In the genomic region with DNA sequence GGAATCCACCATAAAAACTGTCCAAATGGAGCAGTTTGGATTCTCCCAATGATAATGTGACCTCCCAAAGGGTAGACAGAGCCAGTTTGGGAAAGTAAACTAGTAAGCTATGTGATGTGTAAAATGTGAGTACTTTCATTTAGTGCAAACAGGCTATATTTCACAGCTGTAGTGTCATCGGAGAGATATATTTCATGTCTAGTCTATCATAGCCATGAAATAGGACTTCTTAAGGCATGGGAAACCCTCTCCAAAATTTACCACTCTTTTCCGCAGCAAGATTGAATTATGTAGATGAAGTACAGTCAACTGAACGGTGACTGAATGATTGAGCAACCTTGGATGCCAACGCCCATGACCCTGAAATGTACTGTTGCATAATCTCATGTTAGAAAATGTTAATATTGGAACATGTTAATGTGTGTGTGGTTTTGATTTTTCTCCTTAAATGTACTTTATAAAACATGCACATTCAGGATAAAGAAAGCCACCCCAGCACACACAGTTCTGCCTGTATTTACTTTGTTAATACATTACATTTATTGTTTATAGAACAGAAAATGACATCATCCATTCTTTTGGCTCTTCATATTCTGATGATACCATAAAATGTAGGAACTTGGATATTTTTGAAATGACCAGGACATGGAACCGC, we compare ENCODE assay signal across 1 cellular context.
TF ChIP-seq lines count a peak whose summit lies in the region.

No MANE protein-coding gene starts in this region.

TF ChIP-seq in HepG2, 621 proteins besides CTCF, POLR2A, EP300 and RAD21 (continued from another document and continues in another):
- TF ChIP-seq, protein P1, sequence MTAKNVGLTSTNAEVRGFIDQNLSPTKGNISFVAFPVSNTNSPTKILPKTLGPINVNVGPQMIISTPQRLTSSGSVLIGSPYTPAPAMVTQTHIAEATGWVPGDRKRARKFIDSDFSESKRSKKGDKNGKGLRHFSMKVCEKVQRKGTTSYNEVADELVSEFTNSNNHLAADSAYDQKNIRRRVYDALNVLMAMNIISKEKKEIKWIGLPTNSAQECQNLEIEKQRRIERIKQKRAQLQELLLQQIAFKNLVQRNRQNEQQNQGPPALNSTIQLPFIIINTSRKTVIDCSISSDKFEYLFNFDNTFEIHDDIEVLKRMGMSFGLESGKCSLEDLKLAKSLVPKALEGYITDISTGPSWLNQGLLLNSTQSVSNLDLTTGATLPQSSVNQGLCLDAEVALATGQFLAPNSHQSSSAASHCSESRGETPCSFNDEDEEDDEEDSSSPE (CRISPR knock-in tag; IDR thresholded peaks at IDR 0.05), result no peak
- TF ChIP-seq CREB1 (IDR thresholded peaks at IDR 0.05), result no peak
- TF ChIP-seq CREB1 (CRISPR knock-in tag; IDR thresholded peaks at IDR 0.05), result no peak; the same call in 1 of the 2 replicates
- no peak for TF ChIP-seq ZNF121 (CRISPR knock-in tag; IDR thresholded peaks at IDR 0.05)
- TF ChIP-seq, protein P2, sequence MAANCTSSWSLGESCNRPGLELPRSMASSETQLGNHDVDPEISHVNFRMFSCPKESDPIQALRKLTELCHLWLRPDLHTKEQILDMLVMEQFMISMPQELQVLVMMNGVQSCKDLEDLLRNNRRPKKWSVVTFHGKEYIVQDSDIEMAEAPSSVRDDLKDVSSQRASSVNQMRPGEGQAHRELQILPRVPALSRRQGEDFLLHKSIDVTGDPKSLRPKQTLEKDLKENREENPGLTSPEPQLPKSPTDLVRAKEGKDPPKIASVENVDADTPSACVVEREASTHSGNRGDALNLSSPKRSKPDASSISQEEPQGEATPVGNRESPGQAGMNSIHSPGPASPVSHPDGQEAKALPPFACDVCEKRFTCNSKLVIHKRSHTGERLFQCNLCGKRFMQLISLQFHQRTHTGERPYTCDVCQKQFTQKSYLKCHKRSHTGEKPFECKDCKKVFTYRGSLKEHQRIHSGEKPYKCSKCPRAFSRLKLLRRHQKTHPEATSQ (CRISPR knock-in tag; IDR thresholded peaks at IDR 0.05; ENCODE audit: borderline replicate concordance), result no peak
- TF ChIP-seq ZNF709 (CRISPR knock-in tag; IDR thresholded peaks at IDR 0.05), result no peak
- TF ChIP-seq ZBTB8A (CRISPR knock-in tag; IDR thresholded peaks at IDR 0.05; ENCODE audit: borderline replicate concordance, low read depth), result no peak
- TF ChIP-seq POLR2AphosphoS5 (IDR thresholded peaks at IDR 0.05; ENCODE audit: low read depth, low read length), result no peak
- TF ChIP-seq FOSL2 (CRISPR knock-in tag; IDR thresholded peaks at IDR 0.05), result peak; percentile 80
- no peak for TF ChIP-seq ZNF343 (CRISPR knock-in tag; IDR thresholded peaks at IDR 0.05)
- TF ChIP-seq TRIM24 (CRISPR knock-in tag; IDR thresholded peaks at IDR 0.05), result no peak
- TF ChIP-seq, protein P3, sequence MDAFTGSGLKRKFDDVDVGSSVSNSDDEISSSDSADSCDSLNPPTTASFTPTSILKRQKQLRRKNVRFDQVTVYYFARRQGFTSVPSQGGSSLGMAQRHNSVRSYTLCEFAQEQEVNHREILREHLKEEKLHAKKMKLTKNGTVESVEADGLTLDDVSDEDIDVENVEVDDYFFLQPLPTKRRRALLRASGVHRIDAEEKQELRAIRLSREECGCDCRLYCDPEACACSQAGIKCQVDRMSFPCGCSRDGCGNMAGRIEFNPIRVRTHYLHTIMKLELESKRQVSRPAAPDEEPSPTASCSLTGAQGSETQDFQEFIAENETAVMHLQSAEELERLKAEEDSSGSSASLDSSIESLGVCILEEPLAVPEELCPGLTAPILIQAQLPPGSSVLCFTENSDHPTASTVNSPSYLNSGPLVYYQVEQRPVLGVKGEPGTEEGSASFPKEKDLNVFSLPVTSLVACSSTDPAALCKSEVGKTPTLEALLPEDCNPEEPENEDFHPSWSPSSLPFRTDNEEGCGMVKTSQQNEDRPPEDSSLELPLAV (CRISPR knock-in tag; conservative IDR thresholded peaks at IDR 0.05; ENCODE audit: low read depth), result no peak
- TF ChIP-seq, protein P4, sequence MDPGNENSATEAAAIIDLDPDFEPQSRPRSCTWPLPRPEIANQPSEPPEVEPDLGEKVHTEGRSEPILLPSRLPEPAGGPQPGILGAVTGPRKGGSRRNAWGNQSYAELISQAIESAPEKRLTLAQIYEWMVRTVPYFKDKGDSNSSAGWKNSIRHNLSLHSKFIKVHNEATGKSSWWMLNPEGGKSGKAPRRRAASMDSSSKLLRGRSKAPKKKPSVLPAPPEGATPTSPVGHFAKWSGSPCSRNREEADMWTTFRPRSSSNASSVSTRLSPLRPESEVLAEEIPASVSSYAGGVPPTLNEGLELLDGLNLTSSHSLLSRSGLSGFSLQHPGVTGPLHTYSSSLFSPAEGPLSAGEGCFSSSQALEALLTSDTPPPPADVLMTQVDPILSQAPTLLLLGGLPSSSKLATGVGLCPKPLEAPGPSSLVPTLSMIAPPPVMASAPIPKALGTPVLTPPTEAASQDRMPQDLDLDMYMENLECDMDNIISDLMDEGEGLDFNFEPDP (CRISPR knock-in tag; conservative IDR thresholded peaks at IDR 0.05), result no peak
- TF ChIP-seq HNF4A (CRISPR knock-in tag; IDR thresholded peaks at IDR 0.05), result peak; percentile 43
- TF ChIP-seq ZNF234 (CRISPR knock-in tag; conservative IDR thresholded peaks at IDR 0.05), result no peak
- no peak for TF ChIP-seq PITX1 (CRISPR knock-in tag; IDR thresholded peaks at IDR 0.05)
- TF ChIP-seq ZNF101 (CRISPR knock-in tag; IDR thresholded peaks at IDR 0.05; ENCODE audit: borderline replicate concordance, low read depth), result no peak
- TF ChIP-seq, protein P5, sequence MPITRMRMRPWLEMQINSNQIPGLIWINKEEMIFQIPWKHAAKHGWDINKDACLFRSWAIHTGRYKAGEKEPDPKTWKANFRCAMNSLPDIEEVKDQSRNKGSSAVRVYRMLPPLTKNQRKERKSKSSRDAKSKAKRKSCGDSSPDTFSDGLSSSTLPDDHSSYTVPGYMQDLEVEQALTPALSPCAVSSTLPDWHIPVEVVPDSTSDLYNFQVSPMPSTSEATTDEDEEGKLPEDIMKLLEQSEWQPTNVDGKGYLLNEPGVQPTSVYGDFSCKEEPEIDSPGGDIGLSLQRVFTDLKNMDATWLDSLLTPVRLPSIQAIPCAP (CRISPR knock-in tag; IDR thresholded peaks at IDR 0.05; ENCODE audit: low read depth), result no peak
- TF ChIP-seq, protein P6, sequence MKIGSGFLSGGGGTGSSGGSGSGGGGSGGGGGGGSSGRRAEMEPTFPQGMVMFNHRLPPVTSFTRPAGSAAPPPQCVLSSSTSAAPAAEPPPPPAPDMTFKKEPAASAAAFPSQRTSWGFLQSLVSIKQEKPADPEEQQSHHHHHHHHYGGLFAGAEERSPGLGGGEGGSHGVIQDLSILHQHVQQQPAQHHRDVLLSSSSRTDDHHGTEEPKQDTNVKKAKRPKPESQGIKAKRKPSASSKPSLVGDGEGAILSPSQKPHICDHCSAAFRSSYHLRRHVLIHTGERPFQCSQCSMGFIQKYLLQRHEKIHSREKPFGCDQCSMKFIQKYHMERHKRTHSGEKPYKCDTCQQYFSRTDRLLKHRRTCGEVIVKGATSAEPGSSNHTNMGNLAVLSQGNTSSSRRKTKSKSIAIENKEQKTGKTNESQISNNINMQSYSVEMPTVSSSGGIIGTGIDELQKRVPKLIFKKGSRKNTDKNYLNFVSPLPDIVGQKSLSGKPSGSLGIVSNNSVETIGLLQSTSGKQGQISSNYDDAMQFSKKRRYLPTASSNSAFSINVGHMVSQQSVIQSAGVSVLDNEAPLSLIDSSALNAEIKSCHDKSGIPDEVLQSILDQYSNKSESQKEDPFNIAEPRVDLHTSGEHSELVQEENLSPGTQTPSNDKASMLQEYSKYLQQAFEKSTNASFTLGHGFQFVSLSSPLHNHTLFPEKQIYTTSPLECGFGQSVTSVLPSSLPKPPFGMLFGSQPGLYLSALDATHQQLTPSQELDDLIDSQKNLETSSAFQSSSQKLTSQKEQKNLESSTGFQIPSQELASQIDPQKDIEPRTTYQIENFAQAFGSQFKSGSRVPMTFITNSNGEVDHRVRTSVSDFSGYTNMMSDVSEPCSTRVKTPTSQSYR (CRISPR knock-in tag; IDR thresholded peaks at IDR 0.05; ENCODE audit: borderline replicate concordance), result no peak
- TF ChIP-seq, protein P7, sequence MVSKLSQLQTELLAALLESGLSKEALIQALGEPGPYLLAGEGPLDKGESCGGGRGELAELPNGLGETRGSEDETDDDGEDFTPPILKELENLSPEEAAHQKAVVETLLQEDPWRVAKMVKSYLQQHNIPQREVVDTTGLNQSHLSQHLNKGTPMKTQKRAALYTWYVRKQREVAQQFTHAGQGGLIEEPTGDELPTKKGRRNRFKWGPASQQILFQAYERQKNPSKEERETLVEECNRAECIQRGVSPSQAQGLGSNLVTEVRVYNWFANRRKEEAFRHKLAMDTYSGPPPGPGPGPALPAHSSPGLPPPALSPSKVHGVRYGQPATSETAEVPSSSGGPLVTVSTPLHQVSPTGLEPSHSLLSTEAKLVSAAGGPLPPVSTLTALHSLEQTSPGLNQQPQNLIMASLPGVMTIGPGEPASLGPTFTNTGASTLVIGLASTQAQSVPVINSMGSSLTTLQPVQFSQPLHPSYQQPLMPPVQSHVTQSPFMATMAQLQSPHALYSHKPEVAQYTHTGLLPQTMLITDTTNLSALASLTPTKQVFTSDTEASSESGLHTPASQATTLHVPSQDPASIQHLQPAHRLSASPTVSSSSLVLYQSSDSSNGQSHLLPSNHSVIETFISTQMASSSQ (IDR thresholded peaks at IDR 0.05; ENCODE audit: low read depth), result no peak
- TF ChIP-seq, protein P7 (CRISPR knock-in tag; IDR thresholded peaks at IDR 0.05; ENCODE audit: borderline replicate concordance), result 0 out of 2 replicates have a peak, but pooled peaks have one; percentile 46
- TF ChIP-seq ZNF160 (CRISPR knock-in tag; IDR thresholded peaks at IDR 0.05), result no peak
- no peak; the same call in 1 of the 2 replicates for TF ChIP-seq ISL2 (CRISPR knock-in tag; IDR thresholded peaks at IDR 0.05)
- TF ChIP-seq ZMYM2 (CRISPR knock-in tag; IDR thresholded peaks at IDR 0.05), result no peak
- no peak for TF ChIP-seq RBM22 (optimal IDR thresholded peaks at IDR 0.05; ENCODE audit: low read length)
- TF ChIP-seq ZNF598 (CRISPR knock-in tag; IDR thresholded peaks at IDR 0.05; ENCODE audit: borderline replicate concordance), result no peak
- TF ChIP-seq, protein P8, sequence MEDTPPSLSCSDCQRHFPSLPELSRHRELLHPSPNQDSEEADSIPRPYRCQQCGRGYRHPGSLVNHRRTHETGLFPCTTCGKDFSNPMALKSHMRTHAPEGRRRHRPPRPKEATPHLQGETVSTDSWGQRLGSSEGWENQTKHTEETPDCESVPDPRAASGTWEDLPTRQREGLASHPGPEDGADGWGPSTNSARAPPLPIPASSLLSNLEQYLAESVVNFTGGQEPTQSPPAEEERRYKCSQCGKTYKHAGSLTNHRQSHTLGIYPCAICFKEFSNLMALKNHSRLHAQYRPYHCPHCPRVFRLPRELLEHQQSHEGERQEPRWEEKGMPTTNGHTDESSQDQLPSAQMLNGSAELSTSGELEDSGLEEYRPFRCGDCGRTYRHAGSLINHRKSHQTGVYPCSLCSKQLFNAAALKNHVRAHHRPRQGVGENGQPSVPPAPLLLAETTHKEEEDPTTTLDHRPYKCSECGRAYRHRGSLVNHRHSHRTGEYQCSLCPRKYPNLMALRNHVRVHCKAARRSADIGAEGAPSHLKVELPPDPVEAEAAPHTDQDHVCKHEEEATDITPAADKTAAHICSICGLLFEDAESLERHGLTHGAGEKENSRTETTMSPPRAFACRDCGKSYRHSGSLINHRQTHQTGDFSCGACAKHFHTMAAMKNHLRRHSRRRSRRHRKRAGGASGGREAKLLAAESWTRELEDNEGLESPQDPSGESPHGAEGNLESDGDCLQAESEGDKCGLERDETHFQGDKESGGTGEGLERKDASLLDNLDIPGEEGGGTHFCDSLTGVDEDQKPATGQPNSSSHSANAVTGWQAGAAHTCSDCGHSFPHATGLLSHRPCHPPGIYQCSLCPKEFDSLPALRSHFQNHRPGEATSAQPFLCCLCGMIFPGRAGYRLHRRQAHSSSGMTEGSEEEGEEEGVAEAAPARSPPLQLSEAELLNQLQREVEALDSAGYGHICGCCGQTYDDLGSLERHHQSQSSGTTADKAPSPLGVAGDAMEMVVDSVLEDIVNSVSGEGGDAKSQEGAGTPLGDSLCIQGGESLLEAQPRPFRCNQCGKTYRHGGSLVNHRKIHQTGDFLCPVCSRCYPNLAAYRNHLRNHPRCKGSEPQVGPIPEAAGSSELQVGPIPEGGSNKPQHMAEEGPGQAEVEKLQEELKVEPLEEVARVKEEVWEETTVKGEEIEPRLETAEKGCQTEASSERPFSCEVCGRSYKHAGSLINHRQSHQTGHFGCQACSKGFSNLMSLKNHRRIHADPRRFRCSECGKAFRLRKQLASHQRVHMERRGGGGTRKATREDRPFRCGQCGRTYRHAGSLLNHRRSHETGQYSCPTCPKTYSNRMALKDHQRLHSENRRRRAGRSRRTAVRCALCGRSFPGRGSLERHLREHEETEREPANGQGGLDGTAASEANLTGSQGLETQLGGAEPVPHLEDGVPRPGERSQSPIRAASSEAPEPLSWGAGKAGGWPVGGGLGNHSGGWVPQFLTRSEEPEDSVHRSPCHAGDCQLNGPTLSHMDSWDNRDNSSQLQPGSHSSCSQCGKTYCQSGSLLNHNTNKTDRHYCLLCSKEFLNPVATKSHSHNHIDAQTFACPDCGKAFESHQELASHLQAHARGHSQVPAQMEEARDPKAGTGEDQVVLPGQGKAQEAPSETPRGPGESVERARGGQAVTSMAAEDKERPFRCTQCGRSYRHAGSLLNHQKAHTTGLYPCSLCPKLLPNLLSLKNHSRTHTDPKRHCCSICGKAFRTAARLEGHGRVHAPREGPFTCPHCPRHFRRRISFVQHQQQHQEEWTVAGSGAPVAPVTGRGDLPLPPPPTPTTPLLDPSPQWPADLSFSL (CRISPR knock-in tag; IDR thresholded peaks at IDR 0.05), result no peak
- no peak for TF ChIP-seq KDM1A (CRISPR knock-in tag; IDR thresholded peaks at IDR 0.05)
- TF ChIP-seq SOX6 (IDR thresholded peaks at IDR 0.05), result no peak
- TF ChIP-seq SOX6 (CRISPR knock-in tag; IDR thresholded peaks at IDR 0.05), result peak; percentile 65; the same call in 1 of the 2 replicates
- no peak for TF ChIP-seq NCOR1 (IDR thresholded peaks at IDR 0.05; ENCODE audit: borderline replicate concordance, low read length)
- no peak for TF ChIP-seq ATF1 (CRISPR knock-in tag; IDR thresholded peaks at IDR 0.05)
- no peak for TF ChIP-seq MYC (CRISPR knock-in tag; IDR thresholded peaks at IDR 0.05; ENCODE audit: borderline replicate concordance)
- TF ChIP-seq ZNF205 (CRISPR knock-in tag; IDR thresholded peaks at IDR 0.05), result no peak
- no peak for TF ChIP-seq ZC3H4 (CRISPR knock-in tag; IDR thresholded peaks at IDR 0.05; ENCODE audit: borderline replicate concordance)
- TF ChIP-seq POLR2G (IDR thresholded peaks at IDR 0.05; ENCODE audit: low read depth, low read length), result no peak
- TF ChIP-seq ZNF781 (CRISPR knock-in tag; IDR thresholded peaks at IDR 0.05; ENCODE audit: borderline replicate concordance, not compliant biosample characterization), result no peak
- no peak for TF ChIP-seq MTF2 (CRISPR knock-in tag; IDR thresholded peaks at IDR 0.05; ENCODE audit: borderline replicate concordance)
- 0 out of 2 replicates have a peak, but pooled peaks have one; percentile 17 for TF ChIP-seq TCF7 (IDR thresholded peaks at IDR 0.05; ENCODE audit: low read depth)
- TF ChIP-seq HOXD1 (CRISPR knock-in tag; IDR thresholded peaks at IDR 0.05), result no peak
